Comparison of ENCODE assay signal across 8 cellular contexts in genomic region chr18:35042389-35043066, GRCh38. TPM values are rescaled to one million over a fixed set of nuclear protein-coding genes. Genes with fewer than 3 reads are reported as not detected.
DNase-seq lines count a peak whose midpoint lies in the region; ATAC-seq and TF ChIP-seq lines count a peak whose summit lies in the region.

No MANE protein-coding gene starts in this region.

- DNase-seq in caudate nucleus (lab: John Stamatoyannopoulos, UW) = peak in 1 of 61 donors; percentile 21
- DNase-seq in mesothelial cell of epicardium (ENCODE audit: low spot score in 2 of 2, unreplicated experiment in 2 of 2) = no peak
- DNase-seq in D341Med (ENCODE audit: low spot score) = no peak
- no peak for DNase-seq in NCI-H1417 treated with DMSO at 0.1 percent for 48 hours (lab: John Stamatoyannopoulos, UW)
- no peak for DNase-seq in stimulated activated CD4-positive, alpha-beta T cell treated with anti-CD3 and anti-CD28 coated beads, Interleukin-4, amount 100 ng/mL, for 24 hours

- no peaks in the 10 kb centered on the region for H3K36me3 Mint-ChIP-seq in mesothelial cell of epicardium

- H3K27ac Mint-ChIP-seq in mesothelial cell of epicardium = peak overlapping the region; percentile 99

- ATAC-seq in HG02610 (IDR thresholded peaks at IDR 0.05; ENCODE audit: unreplicated experiment) = no peak

- peak overlapping the region; percentile 95 for H3K4me3 ChIP-seq in GM08714 (ENCODE audit: low read length)

- H3K27ac ChIP-seq in KOPT-K1 (ENCODE audit: low read depth, low read length, poor library complexity, severe bottlenecking) (peak overlapping the region; percentile 83), caudate nucleus (ENCODE audit: low read depth, low read length) (peak overlapping the region; percentile 95)

- no peak for TF ChIP-seq CTCF in mesothelial cell of epicardium (IDR thresholded peaks at IDR 0.05; ENCODE audit: unreplicated experiment)

- peak overlapping the region; percentile 92 for H3K4me3 Mint-ChIP-seq in mesothelial cell of epicardium

- H3K27me3 Mint-ChIP-seq in mesothelial cell of epicardium (ENCODE audit: low read depth) = no peaks in the 10 kb centered on the region

- H3K9me3 Mint-ChIP-seq in mesothelial cell of epicardium = no peaks in the 10 kb centered on the region

- no peaks in the 10 kb centered on the region for H3K36me3 ChIP-seq in KOPT-K1 (ENCODE audit: insufficient read depth, low read length)

- peaks cover 28% of the 10 kb centered on the region for H3K4me1 Mint-ChIP-seq in mesothelial cell of epicardium

- no peaks in the 10 kb centered on the region for H3K9me3 ChIP-seq in KOPT-K1 (ENCODE audit: insufficient read depth, low read length, poor library complexity, severe bottlenecking)

RNA-seq across cellular contexts. Expression of gene MAPRE2, which starts 1.3 kb away (rescaled TPM):
- total RNA-seq in mesothelial cell of epicardium = 15.8 to 19.6 TPM (median 17.1 TPM) in 3 replicates
